ENCODE assay signal across 8 cellular contexts in the genomic region with DNA sequence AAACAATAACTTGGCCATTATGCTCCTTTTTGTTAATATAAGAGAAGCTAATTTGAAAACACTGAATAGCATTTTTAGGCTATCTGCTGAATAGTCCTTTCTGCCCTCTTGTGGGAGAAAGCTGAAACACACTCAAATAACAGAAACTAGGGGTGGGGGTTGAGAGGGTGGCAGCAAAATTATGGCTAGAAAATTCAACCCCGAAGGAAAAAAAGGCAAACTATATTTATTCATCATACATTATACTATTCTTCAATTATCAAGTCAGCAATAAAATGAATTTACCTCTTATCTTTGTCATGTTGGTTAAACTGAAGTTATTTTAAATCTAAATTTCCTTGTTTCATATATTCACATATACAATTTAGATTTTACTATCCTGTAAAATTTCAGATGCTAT.
DNase-seq lines count a peak whose midpoint lies in the region; ATAC-seq and TF ChIP-seq lines count a peak whose summit lies in the region.

No MANE protein-coding gene starts in this region.

- no peaks in the 10 kb centered on the region for H3K27me3 Mint-ChIP-seq in immature natural killer cell (ENCODE audit: low read depth in 3 of 3)
- H3K27me3 Mint-ChIP-seq in type B pancreatic cell, result no peaks in the 10 kb centered on the region

- H2AFZ ChIP-seq in GM23248, result no peak overlapping the region

- H3K27ac Mint-ChIP-seq in immature natural killer cell (no peak overlapping the region), type B pancreatic cell (no peak overlapping the region)

- H3K27ac ChIP-seq in GM23248, result no peak overlapping the region

- 3 to 11% methylated on average over 1 of the region's 1 CpG for WGBS in GM23248 (ENCODE audit: low coverage in 1 of 2, low lambda C conversion rate in 2 of 2, missing lambda C conversion rate in 2 of 2), 2 experiments

- H3K9me3 ChIP-seq in GM23248 (ENCODE audit: low read depth), result no peaks in the 10 kb centered on the region
- H3K9me3 ChIP-seq in adipocyte (ENCODE audit: control insufficient read depth, low read length), result no peaks in the 10 kb centered on the region

- DNase-seq in COLO668 (lab: John Stamatoyannopoulos, UW; ENCODE audit: unreplicated experiment) (peak; percentile 35), GM23248 (peak; percentile 64), NCI-H2107 treated with DMSO at 0.1 percent for 48 hours (lab: John Stamatoyannopoulos, UW; ENCODE audit: unreplicated experiment) (peak; percentile 78), adipocyte (ENCODE audit: low read depth) (peak; percentile 78), immature natural killer cell (peak; percentile 12 to 26 (median 14)), type B pancreatic cell (ENCODE audit: extremely low spot score, unreplicated experiment) (no peak), putamen (ENCODE audit: low spot score) (no peak)

- ATAC-seq in HG03457 (IDR thresholded peaks at IDR 0.05; ENCODE audit: unreplicated experiment), result no peak

- TF ChIP-seq CTCF in type B pancreatic cell (conservative IDR thresholded peaks at IDR 0.05), result peak; percentile 88

- H3K9me3 Mint-ChIP-seq in immature natural killer cell, result no peaks in the 10 kb centered on the region
- no peaks in the 10 kb centered on the region for H3K9me3 Mint-ChIP-seq in type B pancreatic cell

- H3F3A ChIP-seq in GM23248 (ENCODE audit: insufficient read depth), result no peaks in the 10 kb centered on the region

- H3K4me1 Mint-ChIP-seq in immature natural killer cell (peaks cover 28 to 37% of the 10 kb centered on the region in 2 donors), type B pancreatic cell (ENCODE audit: unreplicated experiment) (peaks cover 19% of the 10 kb centered on the region)

- H3K27me3 ChIP-seq in GM23248 (replicated peaks; ENCODE audit: insufficient read depth) (no peaks in the 10 kb centered on the region), adipocyte (replicated peaks; ENCODE audit: control insufficient read depth, insufficient read depth, low read length) (no peaks in the 10 kb centered on the region)

- H4K20me1 ChIP-seq in GM23248 (ENCODE audit: insufficient read depth), result no peaks in the 10 kb centered on the region

- H3K4me3 Mint-ChIP-seq in immature natural killer cell (no peak overlapping the region), type B pancreatic cell (no peak overlapping the region)

- H3K79me2 ChIP-seq in GM23248 (ENCODE audit: insufficient read depth), result no peaks in the 10 kb centered on the region

- H3K4me2 ChIP-seq in GM23248 (ENCODE audit: unreplicated experiment), result no peak overlapping the region

- H3K4me1 ChIP-seq in GM23248 (ENCODE audit: insufficient read depth) (no peaks in the 10 kb centered on the region), adipocyte (ENCODE audit: control insufficient read depth, insufficient read depth, low read length) (no peaks in the 10 kb centered on the region)

- no peaks in the 10 kb centered on the region for H3K36me3 ChIP-seq in GM23248 (ENCODE audit: low read depth)
- H3K36me3 ChIP-seq in adipocyte (ENCODE audit: control insufficient read depth, insufficient read depth, low read length, severe bottlenecking), result no peaks in the 10 kb centered on the region

- H3K4me3 ChIP-seq in GM23248, result no peak overlapping the region
- no peak overlapping the region for H3K4me3 ChIP-seq in adipocyte (ENCODE audit: low read length)

- no peak overlapping the region for H3K9ac ChIP-seq in GM23248
- H3K9ac ChIP-seq in adipocyte (ENCODE audit: low read length), result no peak overlapping the region

- no peaks in the 10 kb centered on the region for H3K9me2 ChIP-seq in GM23248 (ENCODE audit: insufficient read depth)

- H3K36me3 Mint-ChIP-seq in immature natural killer cell, result no peaks in the 10 kb centered on the region
- no peaks in the 10 kb centered on the region for H3K36me3 Mint-ChIP-seq in type B pancreatic cell

- in situ Hi-C loops in GM23248 (cut with MboI), result loop anchor here (10.0 kb wide), 1 partner anchor 329 kb away; no protein-coding TSS in a partner anchor

Comparison
In these comparisons a context has a peak if more than half of its experiments do, and no peak if none do; other contexts are left out.
1. DNase-seq: peak in COLO668 (single experiment), GM23248 (single experiment), NCI-H2107 treated with DMSO at 0.1 percent for 48 hours (single experiment), adipocyte (single experiment) and immature natural killer cell (3 of 3); none in type B pancreatic cell (single experiment) and putamen (single experiment).